In the genomic region with DNA sequence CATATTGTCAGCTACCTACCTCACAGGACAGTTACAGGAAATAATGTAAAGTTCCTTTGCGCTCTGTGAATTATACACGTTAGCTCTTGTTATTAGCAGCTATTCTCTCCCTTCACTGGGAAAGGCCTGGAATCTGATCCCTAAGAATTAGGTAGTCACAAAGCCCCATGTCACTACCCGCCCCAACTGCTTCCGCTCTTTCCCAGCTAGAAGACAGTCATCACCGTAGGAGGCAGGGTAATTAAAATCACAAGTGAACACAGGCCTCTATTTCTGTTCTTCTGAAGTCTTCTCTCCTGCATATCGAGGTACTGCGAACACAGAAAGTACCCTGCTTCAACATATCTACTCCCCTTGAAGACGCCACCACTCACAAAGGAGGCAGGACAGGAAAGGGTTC, we compare ENCODE assay signal across 11 cellular contexts. TPM values are rescaled to one million over a fixed set of nuclear protein-coding genes. Genes with fewer than 3 reads are reported as not detected.
A peak's percentile ranks its signal among the peaks of the same experiment; 100 is the strongest.
DNase-seq lines count a peak whose midpoint lies in the region; ATAC-seq and TF ChIP-seq lines count a peak whose summit lies in the region.
"Had no signal": no experiment of that assay in that cellular context is flagged by ENCODE, and none has a peak within 500 bp of the region (broad histone marks: within the 10 kb centered on the region; RNA-seq: fewer than 3 reads in every experiment).

No MANE protein-coding gene starts in this region.

- intact Hi-C loops in naive thymus-derived CD4-positive, alpha-beta T cell (cut with micrococcal nuclease), result loop anchor here (10.0 kb wide), 3 partner anchors 594 to 1574 kb away; a partner anchor contains a TSS
- intact Hi-C loops in upper lobe of right lung (cut with DNase I), result no loop called here

- peak overlapping the region; percentile 61 to 91 for H3K27ac Mint-ChIP-seq in activated naive CD4-positive, alpha-beta T cell treated with anti-CD3 and anti-CD28 coated beads, Interleukin-2, amount 50 U/mL, for 72 hours
- H3K27ac Mint-ChIP-seq in activated naive CD8-positive, alpha-beta T cell, result peak overlapping the region; percentile 66
- H3K27ac Mint-ChIP-seq in naive thymus-derived CD4-positive, alpha-beta T cell, result peak overlapping the region; percentile 48 to 98 (median 85)

- H3K4me1 Mint-ChIP-seq in activated naive CD8-positive, alpha-beta T cell (ENCODE audit: low read depth), result peaks cover 74% of the 10 kb centered on the region
- H3K4me1 Mint-ChIP-seq in naive thymus-derived CD4-positive, alpha-beta T cell, result peaks cover 39 to 70% (median 58%) of the 10 kb centered on the region in 7 donors

- peaks cover 21 to 42% of the 10 kb centered on the region in 2 donors for H3K36me3 Mint-ChIP-seq in activated naive CD4-positive, alpha-beta T cell treated with anti-CD3 and anti-CD28 coated beads, Interleukin-2, amount 50 U/mL, for 72 hours
- H3K36me3 Mint-ChIP-seq in activated naive CD8-positive, alpha-beta T cell, result peaks cover 3% of the 10 kb centered on the region
- H3K36me3 Mint-ChIP-seq in naive thymus-derived CD4-positive, alpha-beta T cell, result peaks cover 9 to 29% (median 17%) of the 10 kb centered on the region in 5 donors

- peaks cover 41 to 56% of the 10 kb centered on the region in 2 donors for H3K4me1 ChIP-seq in naive thymus-derived CD4-positive, alpha-beta T cell (ENCODE audit: control insufficient read depth in 2 of 2, insufficient read depth in 2 of 2, low read length in 2 of 2)
- peaks cover 62% of the 10 kb centered on the region for H3K4me1 ChIP-seq in upper lobe of right lung

- H3K4me3 Mint-ChIP-seq in activated naive CD8-positive, alpha-beta T cell, result peak overlapping the region; percentile 20
- peak overlapping the region in 2 of 10 donors; percentile 17 to 49 for H3K4me3 Mint-ChIP-seq in naive thymus-derived CD4-positive, alpha-beta T cell

- TF ChIP-seq CTCF in upper lobe of right lung (IDR thresholded peaks at IDR 0.05), result no peak

- ATAC-seq in activated naive CD4-positive, alpha-beta T cell treated with anti-CD3 and anti-CD28 coated beads, Interleukin-2, amount 50 U/mL, for 72 hours, result no peak
- no peak for ATAC-seq in naive thymus-derived CD4-positive, alpha-beta T cell
- ATAC-seq in upper lobe of right lung, result no peak

- peak overlapping the region; percentile 44 for H3K27ac ChIP-seq in naive thymus-derived CD4-positive, alpha-beta T cell (ENCODE audit: low read depth, low read length)
- peak overlapping the region; percentile 36 for H3K27ac ChIP-seq in upper lobe of right lung

- no peaks in the 10 kb centered on the region for H3K9me3 ChIP-seq in naive thymus-derived CD4-positive, alpha-beta T cell (ENCODE audit: control insufficient read depth in 2 of 3, low read length in 3 of 3)
- no peaks in the 10 kb centered on the region for H3K9me3 ChIP-seq in upper lobe of right lung
- H3K9me3 ChIP-seq: prostate gland had no signal

- H3K9me3 Mint-ChIP-seq in activated naive CD4-positive, alpha-beta T cell treated with anti-CD3 and anti-CD28 coated beads, Interleukin-2, amount 50 U/mL, for 72 hours, result no peaks in the 10 kb centered on the region
- no peaks in the 10 kb centered on the region for H3K9me3 Mint-ChIP-seq in activated naive CD8-positive, alpha-beta T cell (ENCODE audit: low read depth)
- H3K9me3 Mint-ChIP-seq in naive thymus-derived CD4-positive, alpha-beta T cell, result no peaks in the 10 kb centered on the region

- no peaks in the 10 kb centered on the region for H3K27me3 ChIP-seq in naive thymus-derived CD4-positive, alpha-beta T cell (ENCODE audit: control insufficient read depth in 2 of 2, insufficient read depth in 2 of 2, low read length in 2 of 2)
- H3K27me3 ChIP-seq in upper lobe of right lung, result no peaks in the 10 kb centered on the region

- POLR2A ChIA-PET in naive thymus-derived CD4-positive, alpha-beta T cell (lab: Charles Lee), result interaction anchor here (0.6 to 10.5 kb wide), 5 partner anchors 14 to 1485 kb away, joined by 3 to 92 read pairs (median 20); a partner anchor contains a TSS

- DNase-seq in activated naive CD4-positive, alpha-beta T cell treated with anti-CD3 and anti-CD28 coated beads, Interleukin-2, amount 50 U/mL, for 72 hours (ENCODE audit: low spot score in 2 of 2), result no peak
- no peak for DNase-seq in activated naive CD4-positive, alpha-beta T cell (lab: John Stamatoyannopoulos, UW)
- no peak for DNase-seq in naive thymus-derived CD4-positive, alpha-beta T cell
- DNase-seq in upper lobe of right lung (no peak), MV-4-11 (lab: John Stamatoyannopoulos, UW) (no peak), SKM-1 treated with dmso at 0.1 percent for 144 hours (lab: John Stamatoyannopoulos, UW; ENCODE audit: unreplicated experiment) (no peak), superior temporal gyrus (ENCODE audit: extremely low spot score) (no peak)
- DNase-seq: AML-193, NCI-H526 had no signal

- CTCF ChIA-PET in naive thymus-derived CD4-positive, alpha-beta T cell (lab: Charles Lee), result interaction anchor here (0.6 to 5.8 kb wide), 9 partner anchors 8 to 180 kb away, joined by 3 to 125 read pairs (median 4); a partner anchor contains a TSS

- H3K27me3 Mint-ChIP-seq in activated naive CD8-positive, alpha-beta T cell, result no peaks in the 10 kb centered on the region
- H3K27me3 Mint-ChIP-seq in naive thymus-derived CD4-positive, alpha-beta T cell, result no peaks in the 10 kb centered on the region

- H3K36me3 ChIP-seq in naive thymus-derived CD4-positive, alpha-beta T cell (ENCODE audit: control insufficient read depth in 2 of 3, insufficient read depth in 3 of 3, low read length in 3 of 3), result peaks cover 5 to 40% (median 8%) of the 10 kb centered on the region in 3 experiments
- H3K36me3 ChIP-seq in upper lobe of right lung, result peaks cover 54% of the 10 kb centered on the region

- H3K4me3 ChIP-seq in naive thymus-derived CD4-positive, alpha-beta T cell (ENCODE audit: low read length), result no peak overlapping the region
- no peak overlapping the region for H3K4me3 ChIP-seq in upper lobe of right lung
- H3K4me3 ChIP-seq: prostate gland had no signal

RNA-seq across cellular contexts. Expression of a gene that starts 12.6 kb away (rescaled TPM):
- 10 to 100 TPM; 17.6 to 97.3 TPM for total RNA-seq in activated naive CD4-positive, alpha-beta T cell treated with anti-CD3 and anti-CD28 coated beads, Interleukin-2, amount 50 U/mL, for 72 hours
- 100 to 1,000 TPM; 174 to 622 (median 243) TPM for total RNA-seq in naive thymus-derived CD4-positive, alpha-beta T cell
- polyA plus RNA-seq in naive thymus-derived CD4-positive, alpha-beta T cell, result 1 to 10 TPM; 6.7 to 7.7 TPM
- 819 TPM for total RNA-seq in upper lobe of right lung

RNA-seq across cellular contexts. Expression of a gene that starts 14.5 kb away (rescaled TPM):
- total RNA-seq in activated naive CD4-positive, alpha-beta T cell treated with anti-CD3 and anti-CD28 coated beads, Interleukin-2, amount 50 U/mL, for 72 hours, result 1,000 to 10,000 TPM; 1,622 to 2,023 TPM
- 1,000 to 10,000 TPM; 1,186 to 2,550 (median 2,338) TPM for total RNA-seq in naive thymus-derived CD4-positive, alpha-beta T cell
- polyA plus RNA-seq in naive thymus-derived CD4-positive, alpha-beta T cell, result 1,000 to 10,000 TPM; 2,027 to 2,354 TPM
- 847 TPM for total RNA-seq in upper lobe of right lung

RNA-seq across cellular contexts. Expression of a gene that starts 32.1 kb away (rescaled TPM):
- 10 to 100 TPM; 31.8 to 34.9 TPM for total RNA-seq in activated naive CD4-positive, alpha-beta T cell treated with anti-CD3 and anti-CD28 coated beads, Interleukin-2, amount 50 U/mL, for 72 hours
- 10 to 100 TPM; 34.5 to 54.6 (median 37.4) TPM for total RNA-seq in naive thymus-derived CD4-positive, alpha-beta T cell
- polyA plus RNA-seq in naive thymus-derived CD4-positive, alpha-beta T cell, result 10 to 100 TPM; 20.2 to 25.4 TPM
- 17.6 TPM for total RNA-seq in upper lobe of right lung

RNA-seq across cellular contexts. Expression of a gene that starts 42.5 kb away (rescaled TPM):
- total RNA-seq in activated naive CD4-positive, alpha-beta T cell treated with anti-CD3 and anti-CD28 coated beads, Interleukin-2, amount 50 U/mL, for 72 hours, result 100 to 1,000 TPM; 180 to 259 TPM
- 100 to 1,000 TPM; 134 to 238 (median 199) TPM for total RNA-seq in naive thymus-derived CD4-positive, alpha-beta T cell
- polyA plus RNA-seq in naive thymus-derived CD4-positive, alpha-beta T cell, result 10 to 100 TPM; 25.6 to 46.4 TPM
- 75.0 TPM for total RNA-seq in upper lobe of right lung

RNA-seq across cellular contexts. Expression of a gene that starts 53.4 kb away (rescaled TPM):
- total RNA-seq in activated naive CD4-positive, alpha-beta T cell treated with anti-CD3 and anti-CD28 coated beads, Interleukin-2, amount 50 U/mL, for 72 hours, result 100 to 1,000 TPM; 104 to 141 TPM
- total RNA-seq in naive thymus-derived CD4-positive, alpha-beta T cell, result 100 to 1,000 TPM; 152 to 209 (median 188) TPM
- 10 to 100 TPM; 14.6 to 23.9 TPM for polyA plus RNA-seq in naive thymus-derived CD4-positive, alpha-beta T cell
- 91.1 TPM for total RNA-seq in upper lobe of right lung
